Comparison of ENCODE assay signal across 27 cellular contexts in genomic region chr12:32124637-32125036, GRCh38. TPM values are rescaled to one million over a fixed set of nuclear protein-coding genes. Genes with fewer than 3 reads are reported as not detected.
DNase-seq lines count a peak whose midpoint lies in the region; TF ChIP-seq lines count a peak whose summit lies in the region.
"Had no signal": no experiment of that assay in that cellular context is flagged by ENCODE, and none has a peak within 500 bp of the region (broad histone marks: within the 10 kb centered on the region; RNA-seq: fewer than 3 reads in every experiment).

No MANE protein-coding gene starts in this region.

- H3K27ac Mint-ChIP-seq in glutamatergic neuron (ENCODE audit: unreplicated experiment), result peak overlapping the region; percentile 88
- H3K27ac Mint-ChIP-seq: activated naive CD8-positive, alpha-beta T cell; CD4-positive, alpha-beta T cell had no signal

- H3K9me3 Mint-ChIP-seq in glutamatergic neuron (ENCODE audit: unreplicated experiment), result peaks cover 10% of the 10 kb centered on the region
- H3K9me3 Mint-ChIP-seq: CD4-positive, alpha-beta T cell; naive B cell had no signal

- no peaks in the 10 kb centered on the region for H3K27me3 ChIP-seq in HUES48 (ENCODE audit: control insufficient read depth, insufficient read depth, low read length)
- H3K27me3 ChIP-seq in trophoblast cell (ENCODE audit: insufficient read depth, low read length), result no peaks in the 10 kb centered on the region
- H3K27me3 ChIP-seq in effector memory CD4-positive, alpha-beta T cell (replicated peaks; ENCODE audit: control insufficient read depth, insufficient read depth, low read length, poor library complexity, severe bottlenecking), result no peaks in the 10 kb centered on the region
- H3K27me3 ChIP-seq: heart left ventricle, pancreas, stomach, tibial artery had no signal

- peaks cover 33% of the 10 kb centered on the region for H3K4me1 ChIP-seq in HUES48 (ENCODE audit: control insufficient read depth, insufficient read depth, low read length)
- H3K4me1 ChIP-seq in trophoblast cell (ENCODE audit: control insufficient read depth in 1 of 2, insufficient read depth in 2 of 2, low read length in 2 of 2), result peaks cover 0 to 3% of the 10 kb centered on the region in 2 experiments
- H3K4me1 ChIP-seq in effector memory CD4-positive, alpha-beta T cell (ENCODE audit: control insufficient read depth, insufficient read depth, low read length, poor library complexity, severe bottlenecking), result no peaks in the 10 kb centered on the region
- H3K4me1 ChIP-seq: pancreas, stomach, tibial artery had no signal

- no peaks in the 10 kb centered on the region for H3K79me2 ChIP-seq in trophoblast cell (ENCODE audit: control insufficient read depth, insufficient read depth, low read length, poor library complexity)

- H4K12ac ChIP-seq in trophoblast cell (ENCODE audit: low read depth, low read length), result no peak overlapping the region

- H3K36me3 Mint-ChIP-seq in glutamatergic neuron (ENCODE audit: unreplicated experiment), result no peaks in the 10 kb centered on the region
- H3K36me3 Mint-ChIP-seq: naive B cell had no signal

- H3K9me3 ChIP-seq in HUES48 (ENCODE audit: control insufficient read depth, insufficient read depth, low read length), result no peaks in the 10 kb centered on the region
- H3K9me3 ChIP-seq in trophoblast cell (ENCODE audit: insufficient read depth, low read depth, low read length), result no peaks in the 10 kb centered on the region
- H3K9me3 ChIP-seq in effector memory CD4-positive, alpha-beta T cell (ENCODE audit: control insufficient read depth, low read length), result no peaks in the 10 kb centered on the region
- H3K9me3 ChIP-seq: heart left ventricle, pancreas, stomach, tibial artery had no signal

- no peak overlapping the region for H2BK5ac ChIP-seq in trophoblast cell (ENCODE audit: low read depth, low read length, poor library complexity)

- H3K4ac ChIP-seq in trophoblast cell (ENCODE audit: low read depth, low read length), result no peak overlapping the region

- WGBS in trophoblast cell (ENCODE audit: extremely low coverage, insufficient coverage, insufficient read length), result no CpG with 5 or more reads among the region's 1 CpG

- no peak overlapping the region for H2AK5ac ChIP-seq in trophoblast cell (ENCODE audit: low read length)

- H3K4me1 Mint-ChIP-seq in glutamatergic neuron (ENCODE audit: low read depth, unreplicated experiment), result peaks cover 39% of the 10 kb centered on the region

- H3K9ac ChIP-seq in HUES48 (ENCODE audit: low read depth, low read length) (no peak overlapping the region), trophoblast cell (ENCODE audit: low read length) (no peak overlapping the region)

- no peak overlapping the region for H3K4me2 ChIP-seq in trophoblast cell (ENCODE audit: low read length)

- H2BK12ac ChIP-seq in trophoblast cell (ENCODE audit: low read length), result peak overlapping the region; percentile 53

- H3K27ac ChIP-seq in HUES48 (ENCODE audit: low read depth, low read length) (peak overlapping the region; percentile 38), trophoblast cell (ENCODE audit: low read depth, low read length) (no peak overlapping the region)
- no peak overlapping the region for H3K27ac ChIP-seq in effector memory CD4-positive, alpha-beta T cell (ENCODE audit: insufficient read depth, low read length, poor library complexity, severe bottlenecking)
- H3K27ac ChIP-seq: epithelial cell of prostate, heart left ventricle, pancreas, stomach, tibial artery had no signal

- H2AFZ ChIP-seq in trophoblast cell (ENCODE audit: insufficient read depth, low read length, poor library complexity), result no peak overlapping the region

- DNase-seq in NCI-H69 (lab: John Stamatoyannopoulos, UW), result peak; percentile 56
- DNase-seq in glutamatergic neuron, result no peak
- no peak for DNase-seq in trophoblast cell
- no peak for DNase-seq in NK-92 treated with Interleukin-12 subunit alpha and Interleukin-12 subunit beta, amount 100 ng/mL, for 24 hours (lab: John Stamatoyannopoulos, UW)
- no peak for DNase-seq in effector memory CD4-positive, alpha-beta T cell
- DNase-seq in putamen (ENCODE audit: low spot score), result no peak
- DNase-seq: activated CD4-positive, alpha-beta T cell treated with anti-CD3 and anti-CD28 coated beads, Interleukin-2, amount 50 U/mL, for 4 hours; activated CD4-positive, CD25-positive, alpha-beta regulatory T cell; aorta; CD4-positive, alpha-beta T cell; heart left ventricle; Kasumi-1; left cardiac atrium; naive B cell; NCI-H1092; NCI-H187 treated with DMSO at 0.1 percent for 48 hours; NCI-H345; NCI-H82; pancreas; SHP77 treated with DMSO at 0.1 percent for 48 hours; stimulated activated CD4-positive, alpha-beta T cell treated with anti-CD3 and anti-CD28 coated beads, Interleukin-15, amount 100 ng/mL, for 24 hours; stomach; SW 1271; tibial artery had no signal

- H3K79me1 ChIP-seq in trophoblast cell (ENCODE audit: low read length), result peaks cover 1% of the 10 kb centered on the region

- no peak overlapping the region for H3K18ac ChIP-seq in trophoblast cell (ENCODE audit: low read length)

- no peak overlapping the region for H3K23ac ChIP-seq in trophoblast cell (ENCODE audit: low read length)

- no peak overlapping the region for H2BK120ac ChIP-seq in trophoblast cell (ENCODE audit: insufficient read depth, low read length, poor library complexity)

- no peak overlapping the region for H4K91ac ChIP-seq in trophoblast cell (ENCODE audit: low read depth, low read length)

- H3K27me3 Mint-ChIP-seq in glutamatergic neuron (ENCODE audit: unreplicated experiment), result peaks cover 3% of the 10 kb centered on the region
- H3K27me3 Mint-ChIP-seq: activated naive CD8-positive, alpha-beta T cell; CD4-positive, alpha-beta T cell; naive B cell had no signal

- no peak for TF ChIP-seq CTCF in glutamatergic neuron (IDR thresholded peaks at IDR 0.05; ENCODE audit: partially characterized antibody, unreplicated experiment)

- H4K8ac ChIP-seq in trophoblast cell (ENCODE audit: low read depth, low read length), result no peak overlapping the region

- peak overlapping the region; percentile 81 for H3K4me3 Mint-ChIP-seq in glutamatergic neuron (ENCODE audit: unreplicated experiment)
- H3K4me3 Mint-ChIP-seq: activated naive CD8-positive, alpha-beta T cell; CD4-positive, alpha-beta T cell; naive B cell had no signal

- H3K36me3 ChIP-seq in HUES48 (ENCODE audit: control insufficient read depth, insufficient read depth, low read length) (peaks cover 12% of the 10 kb centered on the region), trophoblast cell (ENCODE audit: control insufficient read depth in 1 of 2, insufficient read depth in 2 of 2, low read length in 2 of 2) (no peaks in the 10 kb centered on the region)
- H3K36me3 ChIP-seq in effector memory CD4-positive, alpha-beta T cell (ENCODE audit: control insufficient read depth, insufficient read depth, low read length), result no peaks in the 10 kb centered on the region
- H3K36me3 ChIP-seq: heart left ventricle, pancreas, stomach, tibial artery had no signal

- H3K4me3 ChIP-seq in HUES48 (ENCODE audit: low read depth, low read length), result no peak overlapping the region
- H3K4me3 ChIP-seq in trophoblast cell (ENCODE audit: low read depth, low read length), result no peak overlapping the region
- H3K4me3 ChIP-seq in effector memory CD4-positive, alpha-beta T cell (ENCODE audit: insufficient read depth, low read depth, low read length, poor library complexity, severe bottlenecking), result no peak overlapping the region
- H3K4me3 ChIP-seq: heart left ventricle, pancreas, stomach, tibial artery had no signal

- peak overlapping the region; percentile 25 for H3K14ac ChIP-seq in trophoblast cell (ENCODE audit: low read length)

RNA-seq across cellular contexts. Expression of gene BICD1, which starts 18.0 kb away (rescaled TPM):
- total RNA-seq in glutamatergic neuron (ENCODE audit: unreplicated experiment), result 561 TPM
- 10.1 and 10.5 TPM in 2 replicates for polyA plus RNA-seq in trophoblast cell (2013)
